ENCODE assay signal across 31 cellular contexts in the genomic region with DNA sequence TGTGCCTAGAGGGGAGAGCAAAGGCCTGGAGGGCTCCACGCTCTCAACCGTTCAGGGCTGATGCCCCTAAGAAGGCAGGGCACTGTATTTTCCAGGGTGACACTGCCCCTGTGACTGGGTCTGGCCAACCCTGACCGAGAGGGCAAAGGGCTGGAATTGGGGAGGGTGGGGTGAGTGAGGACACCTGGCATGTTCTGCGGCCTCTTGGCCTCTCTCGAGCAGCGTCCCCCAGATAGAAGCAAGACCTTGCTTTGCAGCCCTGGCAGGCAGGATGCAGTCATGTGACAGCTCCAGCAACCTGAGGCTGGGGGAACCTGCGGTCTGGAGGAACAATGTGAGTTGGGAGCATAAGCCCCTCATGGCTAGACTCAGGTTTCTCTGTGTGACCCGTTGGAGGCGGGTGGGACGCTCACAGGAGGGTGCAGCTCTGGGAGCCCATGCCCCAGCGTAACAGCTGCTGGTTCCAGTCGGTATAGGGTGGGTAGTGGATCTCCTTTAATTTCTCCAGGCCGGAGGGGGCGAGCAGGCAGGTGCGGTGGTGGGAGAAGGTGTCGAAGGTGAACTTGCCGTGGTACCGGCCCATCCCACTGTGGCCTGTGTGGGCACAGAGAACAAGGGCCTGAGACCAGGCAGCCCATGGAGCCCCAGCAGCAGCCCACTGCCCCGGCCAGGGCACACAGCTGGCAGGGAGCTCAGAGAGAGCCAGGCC. TPM values are rescaled to one million over a fixed set of nuclear protein-coding genes. Genes with fewer than 3 reads are reported as not detected.
"Had no signal": no experiment of that assay in that cellular context is flagged by ENCODE, and none has a peak within 500 bp of the region (broad histone marks: within the 10 kb centered on the region; RNA-seq: fewer than 3 reads in every experiment).

No MANE protein-coding gene starts in this region.

- H3K27ac ChIP-seq: sigmoid colon, stomach, vagina, VCaP had no signal

- DNase-seq: activated CD4-positive, alpha-beta T cell treated with anti-CD3 and anti-CD28 coated beads for 1 hour; activated CD4-positive, alpha-beta T cell treated with anti-CD3 and anti-CD28 coated beads, Interleukin-2, amount 50 U/mL, for 1 hour; activated CD8-positive, alpha-beta T cell treated with anti-CD3 and anti-CD28 coated beads, Interleukin-2, amount 10 ng/mL, durations not matched to agents 7 days and 5 days; activated T-cell treated with anti-CD3 and anti-CD28 coated beads, Interleukin-2, amount 50 U/mL, for 24 hours; central memory CD4-positive, alpha-beta T cell; dermis blood vessel endothelial cell; effector CD8-positive, alpha-beta T cell; foreskin melanocyte; hippocampal formation; mesenchymal stem cell; mucosa of descending colon; nephron progenitor cell; retina; sigmoid colon; stimulated activated CD4-positive, alpha-beta T cell treated with anti-CD3 and anti-CD28 coated beads, Interleukin-15, amount 100 ng/mL, for 24 hours; stomach; trophoblast cell had no signal

- H3K4me3 ChIP-seq: mucosa of descending colon, sigmoid colon, smooth muscle cell, stomach, vagina had no signal

- H3K27ac Mint-ChIP-seq: activated CD8-positive, alpha-beta T cell treated with anti-CD3 and anti-CD28 coated beads, Interleukin-2, amount 10 ng/mL, durations not matched to agents 7 days and 5 days; activated naive CD4-positive, alpha-beta T cell treated with anti-CD3 and anti-CD28 coated beads, Interleukin-2, amount 50 U/mL, for 72 hours; activated T-cell treated with anti-CD3 and anti-CD28 coated beads, Interleukin-2, amount 50 U/mL, for 24 hours; activated T-helper 17 cell treated with anti-CD3 and anti-CD28 coated beads, Interleukin-2, amount 50 U/mL, for 72 hours; nephron progenitor cell; progenitor cell of endocrine pancreas; stimulated activated memory B cell treated with anti-CD40 and anti-IgM and Interleukin-4, amounts not matched to agents 10 μg/mL and 1 μg/mL and 100 μg/mL, for 72 hours had no signal

- H3K9me3 ChIP-seq: mucosa of descending colon, sigmoid colon, stomach, vagina had no signal

- H3K4me3 Mint-ChIP-seq: activated CD8-positive, alpha-beta T cell treated with anti-CD3 and anti-CD28 coated beads, Interleukin-2, amount 10 ng/mL, durations not matched to agents 7 days and 5 days; activated T-cell treated with anti-CD3 and anti-CD28 coated beads, Interleukin-2, amount 50 U/mL, for 24 hours; activated T-helper 17 cell treated with anti-CD3 and anti-CD28 coated beads, Interleukin-2, amount 50 U/mL, for 72 hours; nephron progenitor cell; stimulated activated memory B cell treated with anti-CD40 and anti-IgM and Interleukin-4, amounts not matched to agents 10 μg/mL and 1 μg/mL and 100 μg/mL, for 72 hours had no signal

- ATAC-seq: activated CD8-positive, alpha-beta T cell treated with anti-CD3 and anti-CD28 coated beads, Interleukin-2, amount 10 ng/mL, durations not matched to agents 7 days and 5 days; activated naive CD4-positive, alpha-beta T cell treated with anti-CD3 and anti-CD28 coated beads, Interleukin-2, amount 50 U/mL, for 72 hours; activated T-helper 17 cell treated with anti-CD3 and anti-CD28 coated beads, Interleukin-2, amount 50 U/mL, for 72 hours; esophagus mucosa; mucosa of descending colon; stimulated activated memory B cell treated with anti-CD40 and anti-IgM and Interleukin-4, amounts not matched to agents 10 μg/mL and 1 μg/mL and 100 μg/mL, for 72 hours had no signal

- H3K9me3 Mint-ChIP-seq: activated naive CD4-positive, alpha-beta T cell treated with anti-CD3 and anti-CD28 coated beads, Interleukin-2, amount 50 U/mL, for 72 hours; activated T-cell treated with anti-CD3 and anti-CD28 coated beads, Interleukin-2, amount 50 U/mL, for 24 hours; activated T-helper 17 cell treated with anti-CD3 and anti-CD28 coated beads, Interleukin-2, amount 50 U/mL, for 72 hours; nephron progenitor cell; stimulated activated memory B cell treated with anti-CD40 and anti-IgM and Interleukin-4, amounts not matched to agents 10 μg/mL and 1 μg/mL and 100 μg/mL, for 72 hours had no signal

- H3K27me3 ChIP-seq: sigmoid colon, stomach, vagina had no signal

- H3K4me1 Mint-ChIP-seq: activated T-helper 17 cell treated with anti-CD3 and anti-CD28 coated beads, Interleukin-2, amount 50 U/mL, for 72 hours had no signal

- H3K4me2 ChIP-seq: smooth muscle cell had no signal

- H3K36me3 ChIP-seq: sigmoid colon, stomach, vagina had no signal

- H3K4me1 ChIP-seq: sigmoid colon, vagina had no signal

- H3K27me3 Mint-ChIP-seq: activated T-cell treated with anti-CD3 and anti-CD28 coated beads, Interleukin-2, amount 50 U/mL, for 24 hours; activated T-helper 17 cell treated with anti-CD3 and anti-CD28 coated beads, Interleukin-2, amount 50 U/mL, for 72 hours; progenitor cell of endocrine pancreas had no signal

RNA-seq across cellular contexts. Expression of gene ALDH3B2, which starts 11.5 kb away (rescaled TPM):
- total RNA-seq: activated CD8-positive, alpha-beta T cell treated with anti-CD3 and anti-CD28 coated beads, Interleukin-2, amount 10 ng/mL, durations not matched to agents 7 days and 5 days; activated naive CD4-positive, alpha-beta T cell treated with anti-CD3 and anti-CD28 coated beads, Interleukin-2, amount 50 U/mL, for 72 hours; activated T-helper 17 cell treated with anti-CD3 and anti-CD28 coated beads, Interleukin-2, amount 50 U/mL, for 72 hours; astrocyte; dermis blood vessel endothelial cell; endothelial cell of umbilical vein; omental fat pad; sigmoid colon; T-helper 2 cell treated with Interferon-gamma antibody and Interleukin-4, amounts not matched to agents 100 ng/mL and 5 ng/mL, for 36 hours had no signal
- polyA plus RNA-seq: endothelial cell of umbilical vein had no signal

RNA-seq across cellular contexts. Expression of gene ACY3, which starts 12.4 kb away (rescaled TPM):
- total RNA-seq: astrocyte, dermis blood vessel endothelial cell, endothelial cell of umbilical vein, omental fat pad, sigmoid colon, smooth muscle cell, temporal lobe, vagina had no signal
- polyA plus RNA-seq: endothelial cell of umbilical vein, smooth muscle cell had no signal

RNA-seq across cellular contexts. Expression of gene TBX10, which starts 23.4 kb away (rescaled TPM):
- total RNA-seq: activated CD8-positive, alpha-beta T cell treated with anti-CD3 and anti-CD28 coated beads, Interleukin-2, amount 10 ng/mL, durations not matched to agents 7 days and 5 days; activated naive CD4-positive, alpha-beta T cell treated with anti-CD3 and anti-CD28 coated beads, Interleukin-2, amount 50 U/mL, for 72 hours; activated T-helper 17 cell treated with anti-CD3 and anti-CD28 coated beads, Interleukin-2, amount 50 U/mL, for 72 hours; astrocyte; dermis blood vessel endothelial cell; endothelial cell of umbilical vein; esophagus mucosa; lower leg skin; omental fat pad; progenitor cell of endocrine pancreas; sigmoid colon; smooth muscle cell; stomach; T-helper 2 cell treated with Interferon-gamma antibody and Interleukin-4, amounts not matched to agents 100 ng/mL and 5 ng/mL, for 36 hours; temporal lobe; vagina had no signal
- polyA plus RNA-seq: endothelial cell of umbilical vein, smooth muscle cell, stomach had no signal
